In the genomic region with DNA sequence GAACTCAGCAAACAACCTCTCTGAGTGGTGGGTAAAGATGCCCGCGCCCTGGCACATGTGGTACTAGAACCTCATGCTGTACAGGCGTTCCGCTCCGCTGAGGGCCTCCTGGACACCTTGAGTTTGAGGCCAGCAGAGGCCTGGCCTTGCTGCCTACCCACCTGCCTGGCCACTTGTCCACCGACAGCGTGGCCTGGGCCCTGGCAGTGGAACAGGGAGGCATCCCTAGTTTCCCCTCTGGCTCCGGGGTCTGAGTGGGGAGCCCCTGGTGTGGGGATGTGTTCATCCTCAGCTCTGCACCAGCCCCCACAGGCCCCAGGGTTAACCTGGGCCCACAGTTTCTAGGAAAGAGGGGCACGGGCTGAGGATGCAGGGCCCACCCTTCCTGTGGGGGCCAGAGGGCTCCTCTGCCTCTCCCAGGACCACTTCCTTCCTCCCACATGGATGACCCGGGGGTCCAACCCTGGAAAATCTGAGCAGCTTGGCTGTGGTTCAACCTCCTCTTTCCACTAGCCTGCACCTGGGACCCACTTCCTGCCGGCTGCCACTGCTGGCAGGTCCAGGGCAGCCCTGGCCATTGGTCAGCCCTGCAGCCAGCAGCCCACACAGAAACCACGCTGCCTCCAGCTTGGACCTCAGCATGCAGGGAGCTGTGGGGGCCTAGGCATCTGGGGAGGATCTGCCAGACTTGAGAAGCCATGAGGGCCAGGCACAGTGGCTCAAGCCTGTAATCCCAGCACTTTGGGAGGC, we compare ENCODE assay signal across 1 cellular context.
TF ChIP-seq lines count a peak whose summit lies in the region.

No MANE protein-coding gene starts in this region.

TF ChIP-seq in IMR-90, 13 proteins besides CTCF, POLR2A, EP300 and RAD21:
- no peak for TF ChIP-seq BHLHE40 (IDR thresholded peaks at IDR 0.05; ENCODE audit: low read depth, low read length)
- no peak for TF ChIP-seq RCOR1 (IDR thresholded peaks at IDR 0.05; ENCODE audit: insufficient replicate concordance, low read length)
- TF ChIP-seq NFE2L2 (IDR thresholded peaks at IDR 0.05; ENCODE audit: low read depth, low read length), result no peak
- no peak for TF ChIP-seq MAZ (IDR thresholded peaks at IDR 0.05; ENCODE audit: borderline replicate concordance, low read depth, low read length)
- TF ChIP-seq MAFK (IDR thresholded peaks at IDR 0.05; ENCODE audit: low read depth, low read length), result no peak
